In genomic region chr2:128371248-128371630, GRCh38 we compare ENCODE assay signal across 25 cellular contexts.
"Had no signal": no experiment of that assay in that cellular context is flagged by ENCODE, and none has a peak within 500 bp of the region (broad histone marks: within the 10 kb centered on the region; RNA-seq: fewer than 3 reads in every experiment).

No MANE protein-coding gene starts in this region.

- H3K27ac ChIP-seq: coronary artery, epithelial cell of prostate, gastroesophageal sphincter, neutrophil, ovary, psoas muscle, skin epidermis, suprapubic skin, transverse colon, vagina, VCaP had no signal

- H3K4me3 ChIP-seq: breast epithelium, coronary artery, gastroesophageal sphincter, ovary, psoas muscle, skin epidermis, suprapubic skin, transverse colon, vagina had no signal

- H3K36me3 ChIP-seq: breast epithelium, gastroesophageal sphincter, neutrophil, ovary, suprapubic skin, transverse colon, vagina had no signal

- DNase-seq: activated naive CD4-positive, alpha-beta T cell; activated T-cell treated with anti-CD3 and anti-CD28 coated beads, Interleukin-2, amount 50 U/mL, for 1 hour; amniotic stem cell; mesendoderm; naive B cell; right cardiac atrium; stimulated activated CD4-positive, alpha-beta T cell treated with anti-CD3 and anti-CD28 coated beads, Interleukin-2, amount 100 ng/mL, for 24 hours; stimulated activated naive CD8-positive, alpha-beta T cell treated with anti-CD3 and anti-CD28 coated beads, Interleukin-15, amount 100 ng/mL, for 72 hours; transverse colon had no signal

- H3K36me3 Mint-ChIP-seq: activated naive CD8-positive, alpha-beta T cell; naive B cell; stimulated activated effector memory CD8-positive, alpha-beta T cell treated with anti-CD3 and anti-CD28 coated beads, Interleukin-12 subunit alpha, Interleukin-12 subunit beta, amount 100 ng/mL, for 72 hours had no signal

- H3K27me3 Mint-ChIP-seq: activated naive CD8-positive, alpha-beta T cell; naive B cell had no signal

- H3K9me3 ChIP-seq: breast epithelium, gastroesophageal sphincter, neutrophil, ovary, psoas muscle, suprapubic skin, transverse colon, vagina had no signal

- H3K27me3 ChIP-seq: breast epithelium, gastroesophageal sphincter, neutrophil, ovary, suprapubic skin, transverse colon, vagina had no signal

- H3K9me3 Mint-ChIP-seq: naive B cell; stimulated activated effector memory CD8-positive, alpha-beta T cell treated with anti-CD3 and anti-CD28 coated beads, Interleukin-12 subunit alpha, Interleukin-12 subunit beta, amount 100 ng/mL, for 72 hours; stimulated activated naive CD8-positive, alpha-beta T cell treated with anti-CD3 and anti-CD28 coated beads, Interleukin-15, amount 100 ng/mL, for 72 hours; T-helper 2 cell treated with Interferon-gamma antibody and Interleukin-4, amounts not matched to agents 5 μg/mL and 100 μg/mL, for 36 hours had no signal

- ATAC-seq: activated CD4-positive, CD25-positive, alpha-beta regulatory T cell treated with anti-CD3 and anti-CD28 coated beads, Interleukin-2, amount 50 U/mL, for 24 hours; gastroesophageal sphincter; left colon; psoas muscle; right cardiac atrium; stimulated activated effector memory CD8-positive, alpha-beta T cell treated with anti-CD3 and anti-CD28 coated beads, Interleukin-12 subunit alpha, Interleukin-12 subunit beta, amount 100 ng/mL, for 72 hours; stimulated activated naive CD8-positive, alpha-beta T cell treated with anti-CD3 and anti-CD28 coated beads, Interleukin-15, amount 100 ng/mL, for 72 hours had no signal

- H3K27ac Mint-ChIP-seq: activated naive CD8-positive, alpha-beta T cell; stimulated activated effector memory CD8-positive, alpha-beta T cell treated with anti-CD3 and anti-CD28 coated beads, Interleukin-12 subunit alpha, Interleukin-12 subunit beta, amount 100 ng/mL, for 72 hours; stimulated activated naive CD8-positive, alpha-beta T cell treated with anti-CD3 and anti-CD28 coated beads, Interleukin-15, amount 100 ng/mL, for 72 hours; T-helper 2 cell treated with Interferon-gamma antibody and Interleukin-4, amounts not matched to agents 5 μg/mL and 100 μg/mL, for 36 hours had no signal

- H3K4me1 ChIP-seq: breast epithelium, psoas muscle had no signal

- H3K4me3 Mint-ChIP-seq: activated naive CD8-positive, alpha-beta T cell; naive B cell; stimulated activated effector memory CD8-positive, alpha-beta T cell treated with anti-CD3 and anti-CD28 coated beads, Interleukin-12 subunit alpha, Interleukin-12 subunit beta, amount 100 ng/mL, for 72 hours; stimulated activated naive CD8-positive, alpha-beta T cell treated with anti-CD3 and anti-CD28 coated beads, Interleukin-15, amount 100 ng/mL, for 72 hours; T-helper 2 cell treated with Interferon-gamma antibody and Interleukin-4, amounts not matched to agents 5 μg/mL and 100 μg/mL, for 36 hours had no signal
